In genomic region chr22:30212363-30212995, GRCh38 we compare ENCODE assay signal across 8 cellular contexts. TPM values are rescaled to one million over a fixed set of nuclear protein-coding genes. Genes with fewer than 3 reads are reported as not detected.
DNase-seq lines count a peak whose midpoint lies in the region; ATAC-seq and TF ChIP-seq lines count a peak whose summit lies in the region.

No MANE protein-coding gene starts in this region.

- intact Hi-C loops in esophagus squamous epithelium (cut with DNase I) (no loop called here), psoas muscle (cut with DNase I) (no loop called here)

- H3K36me3 ChIP-seq in SJSA1 (no peaks in the 10 kb centered on the region), esophagus squamous epithelium (no peaks in the 10 kb centered on the region), psoas muscle (ENCODE audit: insufficient read depth in 1 of 2, low read depth in 1 of 2) (no peaks in the 10 kb centered on the region)

- TF ChIP-seq CTCF in esophagus squamous epithelium (IDR thresholded peaks at IDR 0.05) (no peak), psoas muscle (IDR thresholded peaks at IDR 0.05) (no peak)

- ATAC-seq in psoas muscle (peak in 3 of 4 donors; percentile 42 to 57 (median 43)), HG02870 (IDR thresholded peaks at IDR 0.05; ENCODE audit: unreplicated experiment) (no peak)

- H3K4me1 ChIP-seq in SJSA1 (replicated peaks) (peaks cover 61% of the 10 kb centered on the region), esophagus squamous epithelium (peaks cover 14 to 61% (median 27%) of the 10 kb centered on the region in 3 donors), psoas muscle (no peaks in the 10 kb centered on the region)

- WGBS in esophagus squamous epithelium, 2 donors, result 25 to 27% methylated on average over 5 of the region's 5 CpGs
- WGBS in psoas muscle, 3 donors, result 61 to 65% (median 64%) methylated on average over 5 of the region's 5 CpGs

- peak; percentile 52 for DNase-seq in NK-92 treated with Interleukin-12 subunit alpha and Interleukin-12 subunit beta, amount 100 ng/mL, for 24 hours (lab: John Stamatoyannopoulos, UW)
- DNase-seq in NK-92 (lab: John Stamatoyannopoulos, UW; ENCODE audit: unreplicated experiment) (no peak), SJSA1 (ENCODE audit: low read depth in 1 of 2, low spot score in 2 of 2) (peak; percentile 77 to 85), esophagus squamous epithelium (lab: John Stamatoyannopoulos, UW) (no peak), psoas muscle (peak; percentile 66 to 69), middle frontal gyrus (ENCODE audit: extremely low spot score, low spot score) (no peak), NCI-H526 treated with DMSO at 0.1 percent for 48 hours (lab: John Stamatoyannopoulos, UW) (no peak)

- no peak for TF ChIP-seq POLR2A in esophagus squamous epithelium (IDR thresholded peaks at IDR 0.05)

- peak overlapping the region; percentile 53 for H3K27ac ChIP-seq in SJSA1
- H3K27ac ChIP-seq in esophagus squamous epithelium, result peak overlapping the region; percentile 49 to 81 (median 66)
- H3K27ac ChIP-seq in psoas muscle, result no peak overlapping the region

- H3K9me3 ChIP-seq in SJSA1 (replicated peaks) (no peaks in the 10 kb centered on the region), esophagus squamous epithelium (no peaks in the 10 kb centered on the region), psoas muscle (no peaks in the 10 kb centered on the region)

- H3K4me3 ChIP-seq in SJSA1, result no peak overlapping the region
- H3K4me3 ChIP-seq in esophagus squamous epithelium, result no peak overlapping the region
- no peak overlapping the region for H3K4me3 ChIP-seq in psoas muscle

- H3K27me3 ChIP-seq in SJSA1 (replicated peaks) (no peaks in the 10 kb centered on the region), esophagus squamous epithelium (peaks cover 0 to 14% (median 0%) of the 10 kb centered on the region in 4 donors), psoas muscle (ENCODE audit: insufficient read depth in 3 of 3, low read length in 2 of 3) (peaks cover 0 to 69% (median 9%) of the 10 kb centered on the region in 3 donors)

RNA-seq across cellular contexts. Expression of gene LIF, which starts 34.1 kb away (rescaled TPM):
- total RNA-seq in SJSA1 (2014; rRNA removed; shearing (Covaris generic)), result 1.4 and 5.5 TPM in 2 replicates
- total RNA-seq in esophagus squamous epithelium (under 1 TPM; 0.08 to 0.76 (median 0.10) TPM), psoas muscle (under 1 TPM in 3 of 4 donors, not detected in 1; 0.27 to 0.54 (median 0.38) TPM)
- 10 to 100 TPM in 1 of 3 donors, under 1 TPM in 2; 0.10 to 21.4 (median 0.14) TPM for polyA plus RNA-seq in psoas muscle

RNA-seq across cellular contexts. Expression of gene OSM, which starts 54.2 kb away (rescaled TPM):
- not detected in 2 replicates for total RNA-seq in SJSA1 (2014; rRNA removed; shearing (Covaris generic))
- total RNA-seq in esophagus squamous epithelium (1 to 10 TPM in 1 of 4 donors, under 1 TPM in 2, not detected in 1; 0.19 to 5.7 (median 0.19) TPM), psoas muscle (under 1 TPM in 2 of 4 donors, not detected in 2; 0.38 to 0.39 TPM)
- polyA plus RNA-seq in psoas muscle, result under 1 TPM in 2 of 3 donors, not detected in 1; 0.08 TPM

Comparison
In these comparisons a context has a peak if more than half of its experiments do, and no peak if none do; other contexts are left out.
1. DNase-seq: peak in NK-92 treated with Interleukin-12 subunit alpha and Interleukin-12 subunit beta, amount 100 ng/mL, for 24 hours (single experiment), SJSA1 (2 of 2) and psoas muscle (2 of 2); none in NK-92 (single experiment), esophagus squamous epithelium (single experiment), middle frontal gyrus (single experiment) and NCI-H526 treated with DMSO at 0.1 percent for 48 hours (single experiment).